28 cellular contexts compared by ENCODE assay signal in genomic region chr13:29174093-29174492, GRCh38.
DNase-seq lines count a peak whose midpoint lies in the region; ATAC-seq and TF ChIP-seq lines count a peak whose summit lies in the region.
"Had no signal": no experiment of that assay in that cellular context is flagged by ENCODE, and none has a peak within 500 bp of the region (broad histone marks: within the 10 kb centered on the region; RNA-seq: fewer than 3 reads in every experiment).

No MANE protein-coding gene starts in this region.

- no peaks in the 10 kb centered on the region for H3K79me2 ChIP-seq in DND-41 (ENCODE audit: insufficient read depth, low read length)

- H3K27ac ChIP-seq in BLaER1 (no peak overlapping the region), DND-41 (ENCODE audit: low read length) (peak overlapping the region; percentile 77)
- H3K27ac ChIP-seq in BLaER1 treated with 17β-estradiol and CSF1 and Interleukin-3, amounts not matched to agents 10 nM and 100 nM = no peak overlapping the region
- H3K27ac ChIP-seq: 22Rv1, A549, C4-2B had no signal

- no peaks in the 10 kb centered on the region for H4K20me1 ChIP-seq in BLaER1
- H4K20me1 ChIP-seq in BLaER1 treated with 17β-estradiol and CSF1 and Interleukin-3, amounts not matched to agents 10 nM and 100 nM = no peaks in the 10 kb centered on the region
- H4K20me1 ChIP-seq in DND-41 (ENCODE audit: insufficient read depth, low read length) = no peaks in the 10 kb centered on the region

- H3K4me2 ChIP-seq in BLaER1 (peak overlapping the region; percentile 52), DND-41 (ENCODE audit: insufficient read depth, low read length) (peak overlapping the region; percentile 43; the same call in 1 of the 2 replicates)
- H3K4me2 ChIP-seq in BLaER1 treated with 17β-estradiol and CSF1 and Interleukin-3, amounts not matched to agents 10 nM and 100 nM = peak overlapping the region in 7 of 11 experiments; percentile 19 to 67 (median 41); a peak in 11 of 22 replicates
- H3K4me2 ChIP-seq: A549 had no signal

- DNase-seq in DND-41 (peak; percentile 57), HCEC 1CT (no peak), dedifferentiated amniotic fluid mesenchymal stem cell (ENCODE audit: extremely low spot score) (no peak)
- DNase-seq: 8988T; ACHN; AML-193; BE2C; C1 segment of cervical spinal cord; Caco-2; Calu3; CD4-positive, alpha-beta memory T cell; CD4-positive, alpha-beta T cell; CD4-positive, CD25-positive, alpha-beta regulatory T cell; CD8-positive, alpha-beta memory T cell; CD8-positive, alpha-beta T cell; COR-L47; DMS 273 treated with DMSO at 0.1 percent for 48 hours; DMS153; DMS53; DMS79; DMS79 treated with DMSO at 0.1 percent for 48 hours; EL had no signal

- H3K9me3 ChIP-seq in BLaER1 (0 out of 2 replicates have a peak, but pooled peaks cover 6% of the 10 kb centered on the region), DND-41 (ENCODE audit: insufficient read depth, low read length, severe bottlenecking) (no peaks in the 10 kb centered on the region)
- H3K9me3 ChIP-seq in BLaER1 treated with 17β-estradiol and CSF1 and Interleukin-3, amounts not matched to agents 10 nM and 100 nM (replicated peaks in 1 of 11) = peaks cover 0 to 9% (median 4%) of the 10 kb centered on the region in 11 experiments; a peak in 6 of 22 replicates
- H3K9me3 ChIP-seq: A549, BE2C, Caco-2 had no signal

- H3K4me3 ChIP-seq in BLaER1 = no peak overlapping the region
- H3K4me3 ChIP-seq in BLaER1 treated with 17β-estradiol and CSF1 and Interleukin-3, amounts not matched to agents 10 nM and 100 nM = no peak overlapping the region
- H3K4me3 ChIP-seq in DND-41 (ENCODE audit: low read depth in 1 of 2, low read length in 2 of 2) = no peak overlapping the region
- H3K4me3 ChIP-seq: A549 had no signal

- TF ChIP-seq CTCF in DND-41 (IDR thresholded peaks at IDR 0.05; ENCODE audit: borderline replicate concordance, extremely low read depth, low read length, poor library complexity, severe bottlenecking) = no peak

- H2AFZ ChIP-seq in DND-41 (ENCODE audit: low read depth, low read length) = peak overlapping the region; percentile 53

- H3K9ac ChIP-seq in BLaER1 (no peak overlapping the region), DND-41 (ENCODE audit: low read depth, low read length) (no peak overlapping the region; the same call in 1 of the 2 replicates)
- no peak overlapping the region for H3K9ac ChIP-seq in BLaER1 treated with 17β-estradiol and CSF1 and Interleukin-3, amounts not matched to agents 10 nM and 100 nM

- H3K36me3 ChIP-seq in BLaER1 (no peaks in the 10 kb centered on the region), DND-41 (ENCODE audit: insufficient read depth, low read length) (no peaks in the 10 kb centered on the region)
- no peaks in the 10 kb centered on the region for H3K36me3 ChIP-seq in BLaER1 treated with 17β-estradiol and CSF1 and Interleukin-3, amounts not matched to agents 10 nM and 100 nM
- H3K36me3 ChIP-seq: BE2C had no signal

- ATAC-seq in DND-41 (ENCODE audit: insufficient read depth, low read depth) (peak; percentile 93), GM21619 (IDR thresholded peaks at IDR 0.05; ENCODE audit: unreplicated experiment) (no peak)
- ATAC-seq: A549; CD8-positive, alpha-beta T cell had no signal

- no peaks in the 10 kb centered on the region for H3K27me3 ChIP-seq in BLaER1
- no peaks in the 10 kb centered on the region for H3K27me3 ChIP-seq in BLaER1 treated with 17β-estradiol and CSF1 and Interleukin-3, amounts not matched to agents 10 nM and 100 nM
- no peaks in the 10 kb centered on the region for H3K27me3 ChIP-seq in DND-41 (ENCODE audit: insufficient read depth, low read length, poor library complexity)

- H3K4me1 ChIP-seq in BLaER1 = peaks cover 10% of the 10 kb centered on the region
- H3K4me1 ChIP-seq in BLaER1 treated with 17β-estradiol and CSF1 and Interleukin-3, amounts not matched to agents 10 nM and 100 nM = peaks cover 0 to 12% (median 10%) of the 10 kb centered on the region in 10 experiments; a peak in 15 of 20 replicates
- H3K4me1 ChIP-seq in DND-41 (ENCODE audit: insufficient read depth, low read length) = peaks cover 34% of the 10 kb centered on the region
- H3K4me1 ChIP-seq: A549, BE2C, Caco-2 had no signal
